Comparison of ENCODE assay signal across 8 cellular contexts in the genomic region with DNA sequence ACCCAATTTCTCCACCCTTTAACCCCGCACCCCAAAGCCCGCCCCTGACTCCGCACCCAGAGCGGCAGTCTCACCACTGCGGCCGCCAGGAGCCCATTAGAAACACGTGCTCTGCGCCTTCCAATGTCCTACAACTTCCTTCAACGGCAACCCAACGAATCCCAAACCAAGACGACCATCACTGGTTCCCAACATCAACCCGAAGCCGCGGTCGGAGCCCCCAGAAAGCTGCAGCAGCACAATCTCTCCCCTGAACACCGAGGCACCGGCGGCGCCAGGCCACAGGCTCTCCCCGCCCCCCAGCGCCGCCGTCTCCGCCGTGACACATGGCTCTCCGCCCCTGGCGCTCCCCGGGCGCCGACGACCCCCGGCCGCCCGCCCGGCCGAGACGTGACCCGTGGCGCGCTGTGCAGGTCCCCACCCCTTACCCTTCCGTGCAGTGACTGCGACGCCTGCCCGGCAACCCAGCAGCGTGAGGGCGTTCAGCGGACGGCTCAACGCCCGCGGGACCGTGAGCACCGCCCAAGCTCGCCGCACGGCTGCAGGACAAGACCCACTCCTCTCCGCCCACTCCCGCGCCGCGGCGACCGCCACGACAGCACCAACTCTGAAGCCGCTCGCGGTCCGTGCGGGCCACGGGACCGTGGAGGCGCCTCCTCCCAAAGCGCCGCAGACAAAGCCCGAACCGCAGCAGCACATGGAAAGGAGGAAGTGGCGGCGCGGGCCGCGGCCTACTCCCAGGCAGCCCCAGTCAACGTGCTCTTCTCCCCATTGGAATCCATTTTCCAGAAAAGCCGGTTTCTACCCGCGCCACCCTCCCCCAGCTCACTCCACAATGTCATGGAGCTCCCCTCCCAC. TPM values are rescaled to one million over a fixed set of nuclear protein-coding genes. Genes with fewer than 3 reads are reported as not detected.
A peak's percentile ranks its signal among the peaks of the same experiment; 100 is the strongest.
DNase-seq lines count a peak whose midpoint lies in the region; ATAC-seq and TF ChIP-seq lines count a peak whose summit lies in the region.

No MANE protein-coding gene starts in this region.

- H3K9me3 ChIP-seq in liver (ENCODE audit: control insufficient read depth in 4 of 4, low read length in 3 of 4): no peaks in the 10 kb centered on the region

- no peaks in the 10 kb centered on the region for H3K27me3 ChIP-seq in liver (ENCODE audit: control insufficient read depth in 4 of 4, insufficient read depth in 4 of 4, low read length in 3 of 4)

- ATAC-seq in HG03196 (IDR thresholded peaks at IDR 0.05; ENCODE audit: unreplicated experiment) (no peak), GM19351 (IDR thresholded peaks at IDR 0.05; ENCODE audit: unreplicated experiment) (no peak)

- peak; percentile 25 to 49 for DNase-seq in NCI-H2081 (lab: John Stamatoyannopoulos, UW)
- DNase-seq in activated CD4-positive, alpha-beta T cell treated with anti-CD3 and anti-CD28 coated beads, Interleukin-2, amount 50 U/mL, for 1 hour: peak; percentile 47
- DNase-seq in coronary artery (ENCODE audit: low spot score): peak; percentile 83
- DNase-seq in stimulated activated CD4-positive, alpha-beta T cell treated with anti-CD3 and anti-CD28 coated beads, Interleukin-4, amount 100 ng/mL, for 1 hour: peak; percentile 63

- H3K4me1 ChIP-seq in liver (ENCODE audit: control insufficient read depth in 4 of 4, insufficient read depth in 4 of 4, low read length in 3 of 4): peaks cover 1 to 20% (median 11%) of the 10 kb centered on the region in 4 donors

- H3K4me3 ChIP-seq in coronary artery (peak overlapping the region; percentile 92), liver (ENCODE audit: low read depth in 1 of 3, low read length in 3 of 3) (peak overlapping the region; percentile 77 to 97 (median 96))

- peaks cover 2 to 19% (median 10%) of the 10 kb centered on the region in 4 donors for H3K36me3 ChIP-seq in liver (ENCODE audit: control insufficient read depth in 4 of 4, insufficient read depth in 3 of 4, low read depth in 1 of 4, low read length in 3 of 4)

- 0 out of 3 replicates have a peak, but pooled peaks have one; percentile 4 for TF ChIP-seq CTCF in GM12872 (IDR thresholded peaks at IDR 0.05; ENCODE audit: insufficient read depth, low read depth, low read length)
- no peak for TF ChIP-seq CTCF in coronary artery (IDR thresholded peaks at IDR 0.05)
- TF ChIP-seq CTCF in liver (IDR thresholded peaks at IDR 0.05; ENCODE audit: low read depth, low read length, missing input control): no peak

- TF ChIP-seq RAD21 in liver (IDR thresholded peaks at IDR 0.05): no peak

- peak overlapping the region; percentile 89 to 94 for H3K9ac ChIP-seq in liver (ENCODE audit: low read depth in 1 of 2, low read length in 2 of 2)

- WGBS in liver: under 1% methylated on average over 85 of the region's 85 CpGs

- H3K27ac ChIP-seq in coronary artery (peak overlapping the region; percentile 97 to 100), liver (ENCODE audit: low read depth in 1 of 2, low read length in 2 of 2) (peak overlapping the region; percentile 99 to 100)

TF ChIP-seq in liver, 16 proteins besides CTCF, POLR2A, EP300 and RAD21:
- no peak for TF ChIP-seq GABPA (IDR thresholded peaks at IDR 0.05 in 1 of 2, conservative IDR thresholded peaks at IDR 0.05 in 1 of 2)
- no peak for TF ChIP-seq FOXA1 (IDR thresholded peaks at IDR 0.05)
- no peak for TF ChIP-seq RXRA (IDR thresholded peaks at IDR 0.05)
- TF ChIP-seq, protein P1, sequence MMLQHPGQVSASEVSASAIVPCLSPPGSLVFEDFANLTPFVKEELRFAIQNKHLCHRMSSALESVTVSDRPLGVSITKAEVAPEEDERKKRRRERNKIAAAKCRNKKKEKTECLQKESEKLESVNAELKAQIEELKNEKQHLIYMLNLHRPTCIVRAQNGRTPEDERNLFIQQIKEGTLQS (IDR thresholded peaks at IDR 0.05): no peak
- TF ChIP-seq NR2F2 (IDR thresholded peaks at IDR 0.05): no peak
- TF ChIP-seq, protein P2, sequence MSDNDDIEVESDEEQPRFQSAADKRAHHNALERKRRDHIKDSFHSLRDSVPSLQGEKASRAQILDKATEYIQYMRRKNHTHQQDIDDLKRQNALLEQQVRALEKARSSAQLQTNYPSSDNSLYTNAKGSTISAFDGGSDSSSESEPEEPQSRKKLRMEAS (IDR thresholded peaks at IDR 0.05): peak; percentile 44

RNA-seq across cellular contexts. Expression of a gene that starts 0.5 kb away (rescaled TPM):
- total RNA-seq in liver: 10 to 100 TPM; 27.8 to 41.7 TPM
- 10 to 100 TPM; 30.0 to 30.9 TPM for polyA plus RNA-seq in liver

RNA-seq across cellular contexts. Expression of a gene that starts 48.5 kb away (rescaled TPM):
- total RNA-seq in liver: 10 to 100 TPM; 63.2 to 79.1 TPM
- 10 to 100 TPM; 30.5 to 42.3 TPM for polyA plus RNA-seq in liver
